In the genomic region with DNA sequence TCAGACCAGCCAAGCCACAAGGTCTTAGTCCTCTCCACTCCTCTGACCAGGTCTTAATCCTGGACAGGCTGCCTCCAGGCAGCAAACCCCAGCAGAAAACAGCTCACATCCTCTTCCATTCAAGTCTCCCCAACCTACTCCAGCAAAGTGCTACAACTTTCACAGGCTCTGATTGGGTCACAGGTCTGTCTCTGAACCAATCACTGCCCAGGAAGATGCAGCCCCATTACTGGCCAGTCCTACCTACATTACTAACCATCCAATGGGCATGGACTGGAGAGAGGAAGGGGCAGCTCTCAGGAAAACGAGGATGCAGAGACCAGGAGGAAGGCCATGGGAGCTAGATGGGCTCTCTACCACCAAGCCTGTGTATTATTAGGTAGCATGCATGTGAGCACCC, we compare ENCODE assay signal across 19 cellular contexts. TPM values are rescaled to one million over a fixed set of nuclear protein-coding genes. Genes with fewer than 3 reads are reported as not detected.
A peak's percentile ranks its signal among the peaks of the same experiment; 100 is the strongest.
DNase-seq lines count a peak whose midpoint lies in the region; ATAC-seq and TF ChIP-seq lines count a peak whose summit lies in the region.
"Had no signal": no experiment of that assay in that cellular context is flagged by ENCODE, and none has a peak within 500 bp of the region (broad histone marks: within the 10 kb centered on the region; RNA-seq: fewer than 3 reads in every experiment).

No MANE protein-coding gene starts in this region.

- CTCF ChIA-PET in activated CD8-positive, alpha-beta memory T cell treated with anti-CD3 and anti-CD28 coated beads, Interleukin-2, amount 10 ng/mL, durations not matched to agents 7 days and 5 days (lab: Charles Lee): interaction anchor here (0.6 to 0.8 kb wide), 2 partner anchors 14 to 505 kb away, joined by 3 read pairs; no protein-coding TSS in a partner anchor

- H3K27ac Mint-ChIP-seq in activated CD8-positive, alpha-beta memory T cell treated with anti-CD3 and anti-CD28 coated beads, Interleukin-2, amount 10 ng/mL, durations not matched to agents 7 days and 5 days: peak overlapping the region; percentile 72
- peak overlapping the region; percentile 30 for H3K27ac Mint-ChIP-seq in stimulated activated memory B cell treated with anti-CD40 and anti-IgM and Interleukin-4, amounts not matched to agents 10 μg/mL and 1 μg/mL and 100 μg/mL, for 72 hours
- H3K27ac Mint-ChIP-seq in osteocyte (ENCODE audit: unreplicated experiment): no peak overlapping the region

- H3K4me3 Mint-ChIP-seq in activated CD8-positive, alpha-beta memory T cell treated with anti-CD3 and anti-CD28 coated beads, Interleukin-2, amount 10 ng/mL, durations not matched to agents 7 days and 5 days: no peak overlapping the region
- no peak overlapping the region for H3K4me3 Mint-ChIP-seq in stimulated activated memory B cell treated with anti-CD40 and anti-IgM and Interleukin-4, amounts not matched to agents 10 μg/mL and 1 μg/mL and 100 μg/mL, for 72 hours
- no peak overlapping the region for H3K4me3 Mint-ChIP-seq in osteocyte (ENCODE audit: unreplicated experiment)
- H3K4me3 Mint-ChIP-seq: brain had no signal

- peaks cover 58% of the 10 kb centered on the region for H3K4me1 Mint-ChIP-seq in activated CD8-positive, alpha-beta memory T cell treated with anti-CD3 and anti-CD28 coated beads, Interleukin-2, amount 10 ng/mL, durations not matched to agents 7 days and 5 days
- H3K4me1 Mint-ChIP-seq in stimulated activated memory B cell treated with anti-CD40 and anti-IgM and Interleukin-4, amounts not matched to agents 10 μg/mL and 1 μg/mL and 100 μg/mL, for 72 hours: peaks cover 88% of the 10 kb centered on the region
- H3K4me1 Mint-ChIP-seq in osteocyte (ENCODE audit: unreplicated experiment): peaks cover 30% of the 10 kb centered on the region

- DNase-seq in activated CD8-positive, alpha-beta memory T cell treated with anti-CD3 and anti-CD28 coated beads, Interleukin-2, amount 10 ng/mL, durations not matched to agents 7 days and 5 days: no peak
- DNase-seq in activated CD8-positive, alpha-beta memory T cell treated with anti-CD3 and anti-CD28 coated beads, Interleukin-2, amount 50 U/mL, for 4 hours: no peak
- peak; percentile 36 for DNase-seq in NB4 (ENCODE audit: low read depth)
- DNase-seq in dermis blood vessel endothelial cell: peak; percentile 35
- no peak for DNase-seq in osteocyte (ENCODE audit: extremely low spot score, unreplicated experiment)
- DNase-seq in hepatic stellate cell (ENCODE audit: low spot score): no peak
- DNase-seq in A172 (ENCODE audit: low spot score): no peak
- DNase-seq: activated gamma-delta T cell treated with Interleukin-2 at 50 U/mL for 16 hours; Caco-2; GDM1; left cardiac atrium; NCI-H146; NCI-H446; pancreas; stimulated activated CD4-positive, alpha-beta T cell treated with anti-CD3 and anti-CD28 coated beads, Interleukin-4, amount 100 ng/mL, for 1 hour; transverse colon had no signal

- no peaks in the 10 kb centered on the region for H3K9me3 Mint-ChIP-seq in activated CD8-positive, alpha-beta memory T cell treated with anti-CD3 and anti-CD28 coated beads, Interleukin-2, amount 10 ng/mL, durations not matched to agents 7 days and 5 days (ENCODE audit: low read depth)
- no peaks in the 10 kb centered on the region for H3K9me3 Mint-ChIP-seq in stimulated activated memory B cell treated with anti-CD40 and anti-IgM and Interleukin-4, amounts not matched to agents 10 μg/mL and 1 μg/mL and 100 μg/mL, for 72 hours
- H3K9me3 Mint-ChIP-seq in osteocyte (ENCODE audit: unreplicated experiment): no peaks in the 10 kb centered on the region
- H3K9me3 Mint-ChIP-seq: brain had no signal

- TF ChIP-seq CTCF in NB4 (IDR thresholded peaks at IDR 0.05; ENCODE audit: low read depth, low read length) (no peak), osteocyte (IDR thresholded peaks at IDR 0.05) (no peak)

- H3K4me3 ChIP-seq in NB4 (ENCODE audit: low read depth, low read length): no peak overlapping the region
- H3K4me3 ChIP-seq: pancreas, SJCRH30, transverse colon had no signal

- TF ChIP-seq POLR2A in NB4 (IDR thresholded peaks at IDR 0.05; ENCODE audit: extremely low read depth, insufficient read length): no peak

- no peaks in the 10 kb centered on the region for H3K36me3 Mint-ChIP-seq in activated CD8-positive, alpha-beta memory T cell treated with anti-CD3 and anti-CD28 coated beads, Interleukin-2, amount 10 ng/mL, durations not matched to agents 7 days and 5 days
- no peaks in the 10 kb centered on the region for H3K36me3 Mint-ChIP-seq in stimulated activated memory B cell treated with anti-CD40 and anti-IgM and Interleukin-4, amounts not matched to agents 10 μg/mL and 1 μg/mL and 100 μg/mL, for 72 hours
- H3K36me3 Mint-ChIP-seq in osteocyte (ENCODE audit: unreplicated experiment): no peaks in the 10 kb centered on the region
- H3K36me3 Mint-ChIP-seq: brain had no signal

- H3K27me3 Mint-ChIP-seq in activated CD8-positive, alpha-beta memory T cell treated with anti-CD3 and anti-CD28 coated beads, Interleukin-2, amount 10 ng/mL, durations not matched to agents 7 days and 5 days: no peaks in the 10 kb centered on the region
- no peaks in the 10 kb centered on the region for H3K27me3 Mint-ChIP-seq in stimulated activated memory B cell treated with anti-CD40 and anti-IgM and Interleukin-4, amounts not matched to agents 10 μg/mL and 1 μg/mL and 100 μg/mL, for 72 hours
- no peaks in the 10 kb centered on the region for H3K27me3 Mint-ChIP-seq in osteocyte (ENCODE audit: unreplicated experiment)

- ATAC-seq in activated CD8-positive, alpha-beta memory T cell treated with anti-CD3 and anti-CD28 coated beads, Interleukin-2, amount 10 ng/mL, durations not matched to agents 7 days and 5 days: no peak
- no peak for ATAC-seq in stimulated activated memory B cell treated with anti-CD40 and anti-IgM and Interleukin-4, amounts not matched to agents 10 μg/mL and 1 μg/mL and 100 μg/mL, for 72 hours
- ATAC-seq: left cardiac atrium, pancreas had no signal

RNA-seq across cellular contexts. Expression of a gene that starts 12.2 kb away (rescaled TPM):
- total RNA-seq in activated CD8-positive, alpha-beta memory T cell treated with anti-CD3 and anti-CD28 coated beads, Interleukin-2, amount 10 ng/mL, durations not matched to agents 7 days and 5 days: 10 to 100 TPM; 16.0 to 21.3 TPM
- total RNA-seq in dermis blood vessel endothelial cell: 5.3 and 5.4 TPM in 2 replicates
- 9.5 and 15.4 TPM in 2 replicates for total RNA-seq in osteocyte
- 8.5 and 10.0 TPM in 2 replicates for total RNA-seq in A172 (2014; rRNA removed; shearing (Covaris generic))

RNA-seq across cellular contexts. Expression of a gene that starts 43.6 kb away (rescaled TPM):
- total RNA-seq in activated CD8-positive, alpha-beta memory T cell treated with anti-CD3 and anti-CD28 coated beads, Interleukin-2, amount 10 ng/mL, durations not matched to agents 7 days and 5 days: 10 to 100 TPM; 46.2 to 46.3 TPM
- 24.5 and 34.1 TPM in 2 replicates for total RNA-seq in dermis blood vessel endothelial cell
- 49.8 and 55.5 TPM in 2 replicates for total RNA-seq in osteocyte
- total RNA-seq in A172 (2014; rRNA removed; shearing (Covaris generic)): 29.1 TPM in 2 replicates

RNA-seq across cellular contexts. Expression of a gene that starts 44.2 kb away (rescaled TPM):
- 10 to 100 TPM; 55.4 to 60.0 TPM for total RNA-seq in activated CD8-positive, alpha-beta memory T cell treated with anti-CD3 and anti-CD28 coated beads, Interleukin-2, amount 10 ng/mL, durations not matched to agents 7 days and 5 days
- total RNA-seq in dermis blood vessel endothelial cell: 58.0 and 108 TPM in 2 replicates
- 60.5 and 63.8 TPM in 2 replicates for total RNA-seq in osteocyte
- total RNA-seq in A172 (2014; rRNA removed; shearing (Covaris generic)): 132 and 134 TPM in 2 replicates

RNA-seq across cellular contexts. Expression of a gene that starts 45.2 kb away (rescaled TPM):
- under 1 TPM; 0.87 to 0.88 TPM for total RNA-seq in activated CD8-positive, alpha-beta memory T cell treated with anti-CD3 and anti-CD28 coated beads, Interleukin-2, amount 10 ng/mL, durations not matched to agents 7 days and 5 days
- total RNA-seq in dermis blood vessel endothelial cell: 2.0 and 2.7 TPM in 2 replicates
- total RNA-seq in osteocyte: 6.2 and 6.3 TPM in 2 replicates
- 7.3 and 10.2 TPM in 2 replicates for total RNA-seq in A172 (2014; rRNA removed; shearing (Covaris generic))

Comparison
In these comparisons a context has a peak if more than half of its experiments do, and no peak if none do; other contexts are left out.
1. DNase-seq: peak in NB4 (single experiment) and dermis blood vessel endothelial cell (single experiment); none in activated CD8-positive, alpha-beta memory T cell treated with anti-CD3 and anti-CD28 coated beads, Interleukin-2, amount 10 ng/mL, durations not matched to agents 7 days and 5 days (single experiment), activated CD8-positive, alpha-beta memory T cell treated with anti-CD3 and anti-CD28 coated beads, Interleukin-2, amount 50 U/mL, for 4 hours (single experiment), osteocyte (single experiment), hepatic stellate cell (single experiment) and A172 (single experiment).